15 cellular contexts compared by ENCODE assay signal in genomic region chr7:139899328-139900020, GRCh38.
DNase-seq lines count a peak whose midpoint lies in the region; ATAC-seq and TF ChIP-seq lines count a peak whose summit lies in the region.
"Had no signal": no experiment of that assay in that cellular context is flagged by ENCODE, and none has a peak within 500 bp of the region (broad histone marks: within the 10 kb centered on the region; RNA-seq: fewer than 3 reads in every experiment).

No MANE protein-coding gene starts in this region.

- H3K4me3 ChIP-seq in adrenal gland, result no peak overlapping the region
- H3K4me3 ChIP-seq: HAP-1 had no signal

- WGBS in adrenal gland, 4 donors, result 93 to 97% (median 94%) methylated on average over 5 of the region's 5 CpGs

- H3K36me3 Mint-ChIP-seq in stimulated activated memory B cell treated with anti-CD40 and anti-IgM and Interleukin-4, amounts not matched to agents 10 μg/mL and 1 μg/mL and 100 μg/mL, for 72 hours, result peaks cover 11% of the 10 kb centered on the region

- H3K27ac Mint-ChIP-seq in stimulated activated memory B cell treated with anti-CD40 and anti-IgM and Interleukin-4, amounts not matched to agents 10 μg/mL and 1 μg/mL and 100 μg/mL, for 72 hours, result peak overlapping the region; percentile 17

- intact Hi-C loops in adrenal gland (cut with DNase I), result no loop called here

- no peaks in the 10 kb centered on the region for H3K4me1 ChIP-seq in adrenal gland (replicated peaks in 1 of 2)
- H3K4me1 ChIP-seq: HAP-1 had no signal

- no peaks in the 10 kb centered on the region for H3K27me3 ChIP-seq in adrenal gland

- no peaks in the 10 kb centered on the region for H3K9me3 ChIP-seq in adrenal gland (replicated peaks in 1 of 3)

- peak; percentile 60 for ATAC-seq in GM19463 (IDR thresholded peaks at IDR 0.05; ENCODE audit: unreplicated experiment)
- no peak for ATAC-seq in stimulated activated memory B cell treated with anti-CD40 and anti-IgM and Interleukin-4, amounts not matched to agents 10 μg/mL and 1 μg/mL and 100 μg/mL, for 72 hours
- no peak for ATAC-seq in GM21825 (IDR thresholded peaks at IDR 0.05; ENCODE audit: unreplicated experiment)
- ATAC-seq: HepG2, Right ventricle myocardium inferior had no signal

- H3K4me3 Mint-ChIP-seq in stimulated activated memory B cell treated with anti-CD40 and anti-IgM and Interleukin-4, amounts not matched to agents 10 μg/mL and 1 μg/mL and 100 μg/mL, for 72 hours, result no peak overlapping the region

- no peaks in the 10 kb centered on the region for H3K27me3 Mint-ChIP-seq in stimulated activated memory B cell treated with anti-CD40 and anti-IgM and Interleukin-4, amounts not matched to agents 10 μg/mL and 1 μg/mL and 100 μg/mL, for 72 hours

- H3K4me1 Mint-ChIP-seq in stimulated activated memory B cell treated with anti-CD40 and anti-IgM and Interleukin-4, amounts not matched to agents 10 μg/mL and 1 μg/mL and 100 μg/mL, for 72 hours, result peaks cover 42% of the 10 kb centered on the region

- H3K9me3 Mint-ChIP-seq in stimulated activated memory B cell treated with anti-CD40 and anti-IgM and Interleukin-4, amounts not matched to agents 10 μg/mL and 1 μg/mL and 100 μg/mL, for 72 hours, result peaks cover 3% of the 10 kb centered on the region

- TF ChIP-seq CTCF in adrenal gland (IDR thresholded peaks at IDR 0.05), result no peak

- H3K36me3 ChIP-seq in adrenal gland (replicated peaks in 1 of 2), result no peaks in the 10 kb centered on the region
- H3K36me3 ChIP-seq: HAP-1 had no signal

- DNase-seq in NCI-H69 (lab: John Stamatoyannopoulos, UW), result peak; percentile 88
- DNase-seq in glomerular visceral epithelial cell (ENCODE audit: extremely low spot score), result peak; percentile 59
- no peak for DNase-seq in NCI-H2029 (lab: John Stamatoyannopoulos, UW)
- no peak for DNase-seq in adrenal gland
- DNase-seq: C1 segment of cervical spinal cord, DMS153, NCI-H1105 treated with DMSO at 0.1 percent for 48 hours, NCI-H187, NCI-H748 treated with DMSO at 0.1 percent for 48 hours had no signal

- no peak overlapping the region for H3K27ac ChIP-seq in adrenal gland

- no peak for TF ChIP-seq POLR2A in adrenal gland (IDR thresholded peaks at IDR 0.05)

Comparison
In these comparisons a context has a peak if more than half of its experiments do, and no peak if none do; other contexts are left out.
1. DNase-seq: peak in NCI-H69 (single experiment) and glomerular visceral epithelial cell (single experiment); none in NCI-H2029 (single experiment) and adrenal gland (0 of 7).